In the genomic region with DNA sequence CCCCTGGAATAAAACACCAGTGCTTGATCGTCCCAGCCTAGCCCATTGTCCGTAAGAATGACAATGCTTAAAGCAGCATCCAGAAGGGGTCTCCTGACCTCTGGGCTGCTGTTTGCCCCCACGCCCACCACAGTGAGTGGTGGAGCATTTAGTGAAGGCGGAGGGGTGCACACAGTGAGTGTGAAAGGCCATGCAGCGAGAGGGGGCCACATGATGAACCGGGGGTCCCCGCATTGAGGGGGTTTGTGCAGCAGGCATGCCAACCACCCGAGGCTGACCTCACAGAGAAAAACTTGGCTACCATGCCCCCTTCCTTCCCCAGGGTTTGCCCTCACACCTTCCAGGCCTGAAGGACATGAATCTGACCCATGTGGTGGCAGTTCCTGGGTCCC, we compare ENCODE assay signal across 22 cellular contexts. TPM values are rescaled to one million over a fixed set of nuclear protein-coding genes. Genes with fewer than 3 reads are reported as not detected.
"Had no signal": no experiment of that assay in that cellular context is flagged by ENCODE, and none has a peak within 500 bp of the region (broad histone marks: within the 10 kb centered on the region; RNA-seq: fewer than 3 reads in every experiment).

No MANE protein-coding gene starts in this region.

- H3K4me3 ChIP-seq: adrenal gland, right lobe of liver, thyroid gland, uterus had no signal

- H3K79me2 ChIP-seq: parathyroid adenoma had no signal

- H2AFZ ChIP-seq: parathyroid adenoma had no signal

- H3K9me3 ChIP-seq: adrenal gland, right lobe of liver, thyroid gland, uterus had no signal

- H3K4me1 ChIP-seq: adrenal gland, parathyroid adenoma, right lobe of liver, uterus had no signal

- H3K9ac ChIP-seq: parathyroid adenoma had no signal

- H3K27me3 ChIP-seq: adrenal gland, right lobe of liver, thyroid gland, uterus had no signal

- DNase-seq: activated CD4-positive, alpha-beta T cell treated with anti-CD3 and anti-CD28 coated beads, Interleukin-2, amount 50 U/mL, for 4 hours; activated CD8-positive, alpha-beta memory T cell treated with anti-CD3 and anti-CD28 coated beads, Interleukin-2, amount 50 U/mL, for 48 hours; activated naive CD4-positive, alpha-beta T cell; activated T-cell treated with anti-CD3 and anti-CD28 coated beads, Interleukin-2, amount 50 U/mL, for 4 hours; cortex of kidney; foreskin melanocyte; hippocampal formation; left ventricle myocardium superior; mammary epithelial cell; right lobe of liver; small intestine; stimulated activated CD4-positive, alpha-beta T cell treated with anti-CD3 and anti-CD28 coated beads, Interleukin-15, amount 100 ng/mL, for 24 hours; stimulated activated naive B cell treated with anti-CD40 and anti-IgM and Interleukin-4, amounts not matched to agents 10 μg/mL and 1 μg/mL and 100 μg/mL, for 72 hours; T-helper 1 cell; T-helper 9 cell; thyroid gland; uterus had no signal

- H3K27ac ChIP-seq: adrenal gland, parathyroid adenoma, right lobe of liver, thyroid gland, uterus had no signal

- ATAC-seq: activated T-cell treated with anti-CD3 and anti-CD28 coated beads, Interleukin-2, amount 50 U/mL, for 4 hours; left ventricle myocardium superior; right lobe of liver; stimulated activated naive B cell treated with anti-CD40 and anti-IgM and Interleukin-4, amounts not matched to agents 10 μg/mL and 1 μg/mL and 100 μg/mL, for 72 hours had no signal

- H3K36me3 ChIP-seq: adrenal gland, right lobe of liver, thyroid gland, uterus had no signal

RNA-seq across cellular contexts. Expression of a gene that starts 28.4 kb away (rescaled TPM):
- total RNA-seq: activated CD8-positive, alpha-beta memory T cell treated with anti-CD3 and anti-CD28 coated beads for 36 hours; activated T-cell treated with anti-CD3 and anti-CD28 coated beads, Interleukin-2, amount 50 U/mL, for 4 hours; activated T-helper 2 cell treated with anti-CD3 and anti-CD28 coated beads, Interferon-gamma antibody, Interleukin-2, Interleukin-4, amounts not matched to agents 10 μg/mL and 5 μg/mL and 100 μg/mL, durations not matched to agents 14 hours and 24 hours and 36 hours; myocyte had no signal
- polyA plus RNA-seq: mammary epithelial cell had no signal
